ENCODE assay signal across 20 cellular contexts in genomic region chr12:100857418-100857817, GRCh38.
"Had no signal": no experiment of that assay in that cellular context is flagged by ENCODE, and none has a peak within 500 bp of the region (broad histone marks: within the 10 kb centered on the region; RNA-seq: fewer than 3 reads in every experiment).

No MANE protein-coding gene starts in this region.

- H3K9me3 ChIP-seq: esophagus muscularis mucosa, gastrocnemius medialis, heart right ventricle, ovary, right atrium auricular region, suprapubic skin, thyroid gland, upper lobe of right lung had no signal

- H3K4me3 ChIP-seq: esophagus muscularis mucosa, gastrocnemius medialis, heart right ventricle, neural progenitor cell, ovary, right atrium auricular region, smooth muscle cell, suprapubic skin, thyroid gland, upper lobe of right lung had no signal

- H3K27me3 ChIP-seq: esophagus muscularis mucosa, gastrocnemius medialis, neural progenitor cell, ovary, right atrium auricular region, suprapubic skin, thyroid gland, upper lobe of right lung had no signal

- FAIRE-seq: endometrium, islet of Langerhans had no signal

- H3K36me3 ChIP-seq: esophagus muscularis mucosa, gastrocnemius medialis, heart right ventricle, neural progenitor cell, ovary, right atrium auricular region, suprapubic skin, thyroid gland, upper lobe of right lung had no signal

- H3K9ac ChIP-seq: neural progenitor cell had no signal

- DNase-seq: effector memory CD4-positive, alpha-beta T cell; gastrocnemius medialis; heart right ventricle; hypothalamus; kidney glomerular epithelial cell; nucleus accumbens; ovary; stimulated activated CD4-positive, alpha-beta T cell treated with anti-CD3 and anti-CD28 coated beads, Interleukin-2, amount 100 ng/mL, for 48 hours; stimulated activated naive CD8-positive, alpha-beta T cell treated with anti-CD3 and anti-CD28 coated beads, Interleukin-15, Interleukin-2, amounts not matched to agents 100 U/mL and 50 U/mL, for 24 hours; thyroid gland; upper lobe of right lung had no signal

- ATAC-seq: gastrocnemius medialis; heart right ventricle; natural killer cell treated with Interleukin-12 subunit alpha and Interleukin-12 subunit beta and Interleukin-15 and Interleukin-18, amount 100 ng/mL, for 72 hours; stimulated activated naive CD8-positive, alpha-beta T cell treated with anti-CD3 and anti-CD28 coated beads, Interleukin-15, Interleukin-2, amounts not matched to agents 100 U/mL and 50 U/mL, for 24 hours; upper lobe of right lung had no signal

- H2AFZ ChIP-seq: neural progenitor cell had no signal

- H3K4me2 ChIP-seq: neural progenitor cell, smooth muscle cell had no signal

- H3K27ac ChIP-seq: epithelial cell of prostate, esophagus muscularis mucosa, gastrocnemius medialis, heart right ventricle, neural progenitor cell, ovary, right atrium auricular region, suprapubic skin, thyroid gland, upper lobe of right lung had no signal

- H3K4me1 ChIP-seq: esophagus muscularis mucosa, gastrocnemius medialis, heart right ventricle, neural progenitor cell, right atrium auricular region, suprapubic skin, thyroid gland, upper lobe of right lung had no signal
